In the genomic region with DNA sequence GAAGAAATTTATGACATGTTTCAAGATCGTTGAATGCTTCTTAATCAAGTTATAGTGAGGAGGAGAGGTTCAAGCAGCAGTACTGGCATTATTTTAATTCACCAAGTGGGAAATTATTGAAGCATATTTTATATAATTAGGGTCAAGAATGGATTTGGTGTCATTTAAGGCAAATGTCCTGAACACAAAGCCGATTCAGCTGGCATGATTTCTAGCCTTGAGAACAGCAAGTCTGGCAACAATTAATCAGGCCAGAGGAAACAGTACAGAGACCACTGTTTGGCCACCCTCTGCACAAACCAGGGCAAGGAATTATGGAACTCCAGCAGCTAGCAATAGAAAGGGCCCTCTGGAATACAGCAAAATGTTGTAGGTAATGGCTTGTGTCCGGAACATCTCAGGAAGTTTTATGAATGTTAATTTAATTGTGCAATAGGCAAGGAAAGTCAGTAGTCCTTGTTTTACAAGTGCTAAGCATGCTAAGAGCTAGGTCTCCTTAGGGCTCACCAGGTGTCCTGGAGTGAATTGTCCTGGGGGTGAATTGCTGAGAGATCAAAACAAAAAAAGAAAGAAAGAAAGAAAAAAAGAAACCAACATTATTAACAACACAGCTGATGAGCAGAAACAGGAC, we compare ENCODE assay signal across 1 cellular context.
TF ChIP-seq lines count a peak whose summit lies in the region.

No MANE protein-coding gene starts in this region.

TF ChIP-seq in IMR-90, 13 proteins besides CTCF, POLR2A, EP300 and RAD21:
- no peak for TF ChIP-seq FOS (IDR thresholded peaks at IDR 0.05; ENCODE audit: low read depth, low read length)
- TF ChIP-seq BHLHE40 (IDR thresholded peaks at IDR 0.05; ENCODE audit: low read depth, low read length), result no peak
- TF ChIP-seq MXI1 (IDR thresholded peaks at IDR 0.05; ENCODE audit: borderline replicate concordance, low read depth, low read length), result no peak
- no peak for TF ChIP-seq RFX5 (IDR thresholded peaks at IDR 0.05; ENCODE audit: low read depth, low read length)
- 0 out of 2 replicates have a peak, but pooled peaks have one; percentile 6 for TF ChIP-seq CEBPB (IDR thresholded peaks at IDR 0.05; ENCODE audit: low read depth, low read length)
- no peak for TF ChIP-seq RCOR1 (IDR thresholded peaks at IDR 0.05; ENCODE audit: insufficient replicate concordance, low read length)
TF ChIP-seq in IMR-90: peak in this region for 1.
